In the genomic region with DNA sequence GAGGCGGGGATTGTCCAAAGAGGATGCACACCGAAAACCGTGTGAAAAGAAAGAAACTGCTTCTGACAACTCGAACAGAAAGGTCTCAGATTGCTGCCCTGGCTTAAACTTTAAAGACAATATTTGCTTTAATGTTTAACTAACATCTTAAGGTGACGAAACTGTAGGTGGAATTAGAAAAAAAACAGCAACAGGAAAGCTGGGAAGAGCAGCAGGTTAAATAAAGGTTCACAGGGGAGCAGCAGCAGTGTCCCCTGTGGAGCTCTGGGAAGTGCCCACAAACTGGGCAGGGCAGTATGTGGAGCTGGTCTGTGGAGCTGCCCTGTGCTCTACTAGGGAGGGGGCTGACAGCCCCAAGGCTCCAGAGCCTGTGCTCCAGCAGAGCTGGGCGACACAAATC, we compare ENCODE assay signal across 26 cellular contexts. TPM values are rescaled to one million over a fixed set of nuclear protein-coding genes. Genes with fewer than 3 reads are reported as not detected.
DNase-seq lines count a peak whose midpoint lies in the region; ATAC-seq and TF ChIP-seq lines count a peak whose summit lies in the region.
"Had no signal": no experiment of that assay in that cellular context is flagged by ENCODE, and none has a peak within 500 bp of the region (broad histone marks: within the 10 kb centered on the region; RNA-seq: fewer than 3 reads in every experiment).

No MANE protein-coding gene starts in this region.

- CTCF ChIA-PET in Calu3 (lab: Charles Lee) = interaction anchor here (0.8 to 1.0 kb wide), 3 partner anchors 26 to 35 kb away, joined by 3 to 4 read pairs (median 4); a partner anchor contains a TSS

- peaks cover 59% of the 10 kb centered on the region for H3K36me3 ChIP-seq in osteoblast (ENCODE audit: insufficient read depth, low read length)
- peaks cover 40% of the 10 kb centered on the region for H3K36me3 ChIP-seq in brain microvascular endothelial cell (replicated peaks)
- H3K36me3 ChIP-seq: breast epithelium had no signal

- no TSS peak for BruUV-seq in Calu3 (replicated peaks; lab: Mats Ljungman, UMichigan)

- peaks cover 81% of the 10 kb centered on the region for H3K36me3 Mint-ChIP-seq in Calu3 (ENCODE audit: insufficient read depth, unreplicated experiment)

- H3K79me2 ChIP-seq in osteoblast (ENCODE audit: insufficient read depth, low read length) = peaks cover 3% of the 10 kb centered on the region

- H3K27ac ChIP-seq in VCaP = peak overlapping the region; percentile 86
- H3K27ac ChIP-seq in osteoblast (ENCODE audit: low read depth, low read length) = no peak overlapping the region
- H3K27ac ChIP-seq in brain microvascular endothelial cell = no peak overlapping the region
- H3K27ac ChIP-seq: breast epithelium, gastrocnemius medialis, neutrophil, SK-N-MC, thyroid gland, vagina had no signal

- H3K27me3 Mint-ChIP-seq in Calu3 (ENCODE audit: unreplicated experiment) = no peaks in the 10 kb centered on the region
- H3K27me3 Mint-ChIP-seq: activated CD4-positive, alpha-beta memory T cell treated with anti-CD3 and anti-CD28 coated beads for 36 hours; activated naive CD4-positive, alpha-beta T cell treated with anti-CD3 and anti-CD28 coated beads, Interleukin-2, amount 50 U/mL, for 24 hours; CD8-positive, alpha-beta memory T cell; progenitor cell of endocrine pancreas had no signal

- TF ChIP-seq CTCF in Calu3 (IDR thresholded peaks at IDR 0.05; ENCODE audit: unreplicated experiment) (no peak), VCaP (conservative IDR thresholded peaks at IDR 0.05) (no peak), osteoblast (IDR thresholded peaks at IDR 0.05; ENCODE audit: extremely low read depth, low read depth, low read length) (no peak), brain microvascular endothelial cell (IDR thresholded peaks at IDR 0.05; ENCODE audit: low read depth, low read length, missing control alignments) (no peak)

- H3K4me2 ChIP-seq in osteoblast (ENCODE audit: insufficient read depth, low read length) = no peak overlapping the region

- peak overlapping the region; percentile 64 for H3K27ac Mint-ChIP-seq in Calu3 (ENCODE audit: unreplicated experiment)
- H3K27ac Mint-ChIP-seq: activated CD4-positive, alpha-beta memory T cell treated with anti-CD3 and anti-CD28 coated beads for 36 hours; activated naive CD4-positive, alpha-beta T cell treated with anti-CD3 and anti-CD28 coated beads, Interleukin-2, amount 50 U/mL, for 24 hours; activated T-helper 2 cell treated with anti-CD3 and anti-CD28 coated beads, Interferon-gamma antibody, Interleukin-2, Interleukin-4, amounts not matched to agents 10 μg/mL and 5 μg/mL and 100 μg/mL, durations not matched to agents 14 hours and 24 hours and 36 hours; progenitor cell of endocrine pancreas had no signal

- H3K9me3 ChIP-seq in osteoblast (ENCODE audit: low read depth, low read length) = no peaks in the 10 kb centered on the region
- H3K9me3 ChIP-seq: breast epithelium, gastrocnemius medialis, neutrophil, thyroid gland, vagina had no signal

- H3K4me3 ChIP-seq in osteoblast (ENCODE audit: insufficient read depth, low read length) (no peak overlapping the region), brain microvascular endothelial cell (ENCODE audit: low read depth, low read length) (no peak overlapping the region)
- H3K4me3 ChIP-seq: breast epithelium, gastrocnemius medialis, SK-N-MC, thyroid gland, vagina had no signal

- peak; percentile 54 for ATAC-seq in left colon
- ATAC-seq: activated CD4-positive, CD25-positive, alpha-beta regulatory T cell treated with anti-CD3 and anti-CD28 coated beads, Interleukin-2, amount 50 U/mL, for 24 hours; gastrocnemius medialis had no signal

- in situ Hi-C loops in brain microvascular endothelial cell (cut with HindIII; ENCODE audit: low pct_ligation_motif_present, low sequenced_read_pairs) = no loop called here

- no peaks in the 10 kb centered on the region for H3K27me3 ChIP-seq in osteoblast (ENCODE audit: insufficient read depth, low read length)
- no peaks in the 10 kb centered on the region for H3K27me3 ChIP-seq in brain microvascular endothelial cell (replicated peaks)
- H3K27me3 ChIP-seq: breast epithelium, gastrocnemius medialis, neutrophil, thyroid gland, vagina had no signal

- no peaks in the 10 kb centered on the region for H4K20me1 ChIP-seq in osteoblast (ENCODE audit: insufficient read depth, low read length)

- no peak overlapping the region for H2AFZ ChIP-seq in osteoblast (ENCODE audit: low read length)

- H3K4me3 Mint-ChIP-seq in Calu3 (ENCODE audit: low read depth, unreplicated experiment) = no peak overlapping the region
- H3K4me3 Mint-ChIP-seq: activated CD4-positive, alpha-beta memory T cell treated with anti-CD3 and anti-CD28 coated beads for 36 hours; activated naive CD4-positive, alpha-beta T cell treated with anti-CD3 and anti-CD28 coated beads, Interleukin-2, amount 50 U/mL, for 24 hours; CD8-positive, alpha-beta memory T cell had no signal

- no peaks in the 10 kb centered on the region for H3K9me3 Mint-ChIP-seq in Calu3 (ENCODE audit: low read depth, unreplicated experiment)
- H3K9me3 Mint-ChIP-seq: activated CD4-positive, alpha-beta memory T cell treated with anti-CD3 and anti-CD28 coated beads for 36 hours; activated naive CD4-positive, alpha-beta T cell treated with anti-CD3 and anti-CD28 coated beads, Interleukin-2, amount 50 U/mL, for 24 hours; activated T-helper 2 cell treated with anti-CD3 and anti-CD28 coated beads, Interferon-gamma antibody, Interleukin-2, Interleukin-4, amounts not matched to agents 10 μg/mL and 5 μg/mL and 100 μg/mL, durations not matched to agents 14 hours and 24 hours and 36 hours; CD8-positive, alpha-beta memory T cell had no signal

- H3K4me1 Mint-ChIP-seq in Calu3 (ENCODE audit: low read depth, unreplicated experiment) = peaks cover 23% of the 10 kb centered on the region

- no peak for DNase-seq in Calu3
- no peak for DNase-seq in left colon
- peak; percentile 30 for DNase-seq in osteoblast (ENCODE audit: insufficient read length, low spot score, missing footprints)
- DNase-seq in dedifferentiated amniotic fluid mesenchymal stem cell (ENCODE audit: extremely low spot score) = no peak
- no peak for DNase-seq in brain microvascular endothelial cell
- DNase-seq in putamen (ENCODE audit: low spot score) = no peak
- no peak for DNase-seq in NCI-H146 (lab: John Stamatoyannopoulos, UW)
- DNase-seq: activated CD4-positive, alpha-beta memory T cell treated with anti-CD3 and anti-CD28 coated beads for 36 hours; amygdala; CD8-positive, alpha-beta memory T cell; gastrocnemius medialis; KBM-7; NCI-H2081; NCI-H524 treated with DMSO at 0.1 percent for 48 hours; OCI-M1; stimulated activated CD4-positive, alpha-beta T cell treated with anti-CD3 and anti-CD28 coated beads, Interleukin-4, amount 100 ng/mL, for 1 hour; thyroid gland had no signal

- intact Hi-C loops in Calu3 (cut with micrococcal nuclease; ENCODE audit: unreplicated experiment) (loop anchor here (10.0 kb wide), 1 partner anchor 487 kb away; no protein-coding TSS in a partner anchor), left colon (cut with DNase I, micrococcal nuclease) (loop anchor here in 1 of 2 donors (10.0 kb wide), 1 partner anchor 397 kb away; a partner anchor contains a TSS)

- peaks cover 12% of the 10 kb centered on the region for H3K4me1 ChIP-seq in osteoblast (ENCODE audit: insufficient read depth, low read length)
- H3K4me1 ChIP-seq: breast epithelium, thyroid gland had no signal

RNA-seq across cellular contexts. Expression of a gene that starts 25.4 kb away (rescaled TPM):
- 156 and 167 TPM in 2 replicates for total RNA-seq in Calu3 (2022)
- 10 to 100 TPM; 11.9 to 16.3 TPM for total RNA-seq in left colon
- total RNA-seq in osteoblast = 40.1 and 41.6 TPM in 2 replicates

RNA-seq across cellular contexts. Expression of a gene that starts 46.0 kb away (rescaled TPM):
- 372 and 394 TPM in 2 replicates for total RNA-seq in Calu3 (2022)
- 100 to 1,000 TPM; 142 to 158 TPM for total RNA-seq in left colon
- 350 and 355 TPM in 2 replicates for total RNA-seq in osteoblast

RNA-seq across cellular contexts. Expression of a gene that starts 55.0 kb away (rescaled TPM):
- 37.7 and 38.9 TPM in 2 replicates for total RNA-seq in Calu3 (2022)
- 10 to 100 TPM in 1 of 2 donors, 1 to 10 TPM in 1; 7.3 to 10.5 TPM for total RNA-seq in left colon
- 4.4 and 5.1 TPM in 2 replicates for total RNA-seq in osteoblast
